In the genomic region with DNA sequence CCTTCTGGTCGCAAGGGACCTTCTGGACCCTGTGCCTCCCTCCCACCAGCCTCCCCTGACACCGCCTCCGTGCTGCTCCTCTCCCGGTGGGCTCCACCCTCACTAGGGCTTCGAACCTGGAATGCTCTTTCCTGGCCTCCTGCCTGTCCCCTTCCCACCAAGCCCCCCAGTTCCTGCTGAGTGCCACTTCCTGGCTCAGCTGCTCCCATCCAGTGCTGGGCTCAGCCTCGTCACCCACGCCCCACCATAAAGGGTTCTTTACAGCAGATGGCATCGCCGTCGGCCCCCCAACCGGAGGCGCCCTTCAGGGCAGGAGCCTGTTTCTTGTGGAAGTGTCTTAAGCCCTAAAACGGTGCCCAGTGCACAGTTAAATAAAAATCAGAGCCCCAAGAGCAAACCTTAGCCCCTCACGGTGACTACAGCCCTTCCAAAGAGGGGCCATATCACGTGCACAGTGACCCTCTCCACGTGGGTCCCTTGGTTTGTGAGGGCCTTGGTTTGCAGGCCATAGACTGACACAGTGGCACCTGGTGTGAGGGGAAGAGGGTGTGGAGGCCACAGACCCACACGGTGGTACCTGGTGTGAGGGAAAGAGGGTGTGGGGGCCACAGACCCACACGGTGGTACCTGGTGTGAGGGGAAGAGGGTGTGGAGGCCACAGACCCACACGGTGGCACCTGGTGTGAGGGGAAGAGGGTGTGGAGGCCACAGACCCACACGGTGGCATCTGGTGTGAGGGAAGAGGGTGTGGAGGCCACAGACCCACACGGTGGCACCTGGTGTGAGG, we compare ENCODE assay signal across 14 cellular contexts.
DNase-seq lines count a peak whose midpoint lies in the region; ATAC-seq and FAIRE-seq lines count a peak whose summit lies in the region.
"Had no signal": no experiment of that assay in that cellular context is flagged by ENCODE, and none has a peak within 500 bp of the region (broad histone marks: within the 10 kb centered on the region; RNA-seq: fewer than 3 reads in every experiment).

No MANE protein-coding gene starts in this region.

- DNase-seq in activated CD4-positive, alpha-beta T cell treated with anti-CD3 and anti-CD28 coated beads for 36 hours: peak; percentile 2
- DNase-seq in activated CD4-positive, alpha-beta T cell treated with anti-CD3 and anti-CD28 coated beads for 1 hour: no peak
- peak; percentile 6 for DNase-seq in activated T-helper 2 cell treated with anti-CD3 and anti-CD28 coated beads, Interferon-gamma antibody, Interleukin-2, Interleukin-4, amounts not matched to agents 10 μg/mL and 5 μg/mL and 100 μg/mL, durations not matched to agents 14 hours and 24 hours and 36 hours (ENCODE audit: low spot score)
- no peak for DNase-seq in memory B cell (ENCODE audit: low spot score in 2 of 2)
- DNase-seq in stimulated activated naive CD8-positive, alpha-beta T cell treated with anti-CD3 and anti-CD28 coated beads, Interleukin-15, amount 100 ng/mL, for 72 hours: peak in 1 of 2 donors; percentile 6
- no peak for DNase-seq in HTR-8/SVneo (ENCODE audit: insufficient read length, low spot score)
- DNase-seq in neuronal stem cell (ENCODE audit: low spot score): no peak
- no peak for DNase-seq in germinal center (ENCODE audit: low spot score)
- DNase-seq: NCI-H1417; NCI-H510A treated with DMSO at 0.1 percent for 48 hours; stimulated activated CD4-positive, alpha-beta T cell treated with anti-CD3 and anti-CD28 coated beads, Interleukin-4, amount 100 ng/mL, for 4 hours had no signal

- no peak overlapping the region for H3K23ac ChIP-seq in neuronal stem cell (ENCODE audit: low read depth, low read length, poor library complexity)

- no peak overlapping the region for H2BK120ac ChIP-seq in neuronal stem cell (ENCODE audit: low read depth, low read length)

- intact Hi-C loops in activated CD4-positive, alpha-beta T cell treated with anti-CD3 and anti-CD28 coated beads for 36 hours (cut with DNase I, micrococcal nuclease): no loop called here
- intact Hi-C loops in activated T-helper 2 cell treated with anti-CD3 and anti-CD28 coated beads, Interferon-gamma antibody, Interleukin-2, Interleukin-4, amounts not matched to agents 10 μg/mL and 5 μg/mL and 100 μg/mL, durations not matched to agents 14 hours and 24 hours and 36 hours (cut with micrococcal nuclease): no loop called here

- H3K79me1 ChIP-seq in neuronal stem cell (ENCODE audit: low read depth, low read length): peaks cover 2% of the 10 kb centered on the region

- no peaks in the 10 kb centered on the region for H3K27me3 ChIP-seq in neuronal stem cell (ENCODE audit: control insufficient read depth in 3 of 3, insufficient read depth in 3 of 3, low read depth in 1 of 3, low read length in 3 of 3)

- ATAC-seq in activated CD4-positive, alpha-beta T cell treated with anti-CD3 and anti-CD28 coated beads for 36 hours: no peak
- ATAC-seq in memory B cell (ENCODE audit: low read depth): no peak
- ATAC-seq in stimulated activated naive CD8-positive, alpha-beta T cell treated with anti-CD3 and anti-CD28 coated beads, Interleukin-15, amount 100 ng/mL, for 72 hours: no peak
- ATAC-seq: CD8-positive, alpha-beta T cell had no signal

- H3K14ac ChIP-seq in neuronal stem cell (ENCODE audit: low read length): no peak overlapping the region

- H2BK15ac ChIP-seq in neuronal stem cell (ENCODE audit: low read length): no peak overlapping the region

- no peaks in the 10 kb centered on the region for H3K27me3 Mint-ChIP-seq in activated CD4-positive, alpha-beta T cell treated with anti-CD3 and anti-CD28 coated beads for 36 hours
- H3K27me3 Mint-ChIP-seq in activated T-helper 2 cell treated with anti-CD3 and anti-CD28 coated beads, Interferon-gamma antibody, Interleukin-2, Interleukin-4, amounts not matched to agents 10 μg/mL and 5 μg/mL and 100 μg/mL, durations not matched to agents 14 hours and 24 hours and 36 hours (ENCODE audit: low read depth): no peaks in the 10 kb centered on the region
- H3K27me3 Mint-ChIP-seq in memory B cell: peaks cover 3% of the 10 kb centered on the region
- H3K27me3 Mint-ChIP-seq in stimulated activated naive CD8-positive, alpha-beta T cell treated with anti-CD3 and anti-CD28 coated beads, Interleukin-15, amount 100 ng/mL, for 72 hours: no peaks in the 10 kb centered on the region

- no peak overlapping the region for H3K4me2 ChIP-seq in neuronal stem cell (ENCODE audit: insufficient read depth, low read length, poor library complexity, severe bottlenecking)

- no peaks in the 10 kb centered on the region for H3K4me1 ChIP-seq in neuronal stem cell (ENCODE audit: control insufficient read depth in 2 of 2, insufficient read depth in 1 of 2, low read depth in 1 of 2, low read length in 2 of 2)

- H3K27ac Mint-ChIP-seq in activated CD4-positive, alpha-beta T cell treated with anti-CD3 and anti-CD28 coated beads for 36 hours: no peak overlapping the region
- peak overlapping the region; percentile 38 for H3K27ac Mint-ChIP-seq in activated T-helper 2 cell treated with anti-CD3 and anti-CD28 coated beads, Interferon-gamma antibody, Interleukin-2, Interleukin-4, amounts not matched to agents 10 μg/mL and 5 μg/mL and 100 μg/mL, durations not matched to agents 14 hours and 24 hours and 36 hours
- peak overlapping the region; percentile 85 for H3K27ac Mint-ChIP-seq in memory B cell
- H3K27ac Mint-ChIP-seq in stimulated activated naive CD8-positive, alpha-beta T cell treated with anti-CD3 and anti-CD28 coated beads, Interleukin-15, amount 100 ng/mL, for 72 hours: peak overlapping the region; percentile 73 to 88
- H3K27ac Mint-ChIP-seq: CD8-positive, alpha-beta T cell had no signal

- CTCF ChIA-PET in activated CD4-positive, alpha-beta T cell treated with anti-CD3 and anti-CD28 coated beads for 36 hours (lab: Charles Lee): interaction anchor here (0.5 kb wide), 1 partner anchor 68 kb away, joined by 3 read pairs; no protein-coding TSS in a partner anchor

- no peak for FAIRE-seq in HTR-8/SVneo (lab: Jason Lieb, UNC)
- FAIRE-seq: astrocyte had no signal

- no CpG with 5 or more reads among the region's 21 CpGs for WGBS in neuronal stem cell (ENCODE audit: extremely low coverage in 2 of 2, insufficient read length in 2 of 2, insufficient replicate concordance in 1 of 2), 2 donors

- no peak overlapping the region for H3K9ac ChIP-seq in neuronal stem cell (ENCODE audit: low read depth, low read length, poor library complexity)

- peaks cover 14% of the 10 kb centered on the region for H3K4me1 Mint-ChIP-seq in activated CD4-positive, alpha-beta T cell treated with anti-CD3 and anti-CD28 coated beads for 36 hours
- peaks cover 26% of the 10 kb centered on the region for H3K4me1 Mint-ChIP-seq in activated T-helper 2 cell treated with anti-CD3 and anti-CD28 coated beads, Interferon-gamma antibody, Interleukin-2, Interleukin-4, amounts not matched to agents 10 μg/mL and 5 μg/mL and 100 μg/mL, durations not matched to agents 14 hours and 24 hours and 36 hours (ENCODE audit: low read depth)
- peaks cover 12% of the 10 kb centered on the region for H3K4me1 Mint-ChIP-seq in memory B cell
- peaks cover 26% of the 10 kb centered on the region for H3K4me1 Mint-ChIP-seq in stimulated activated naive CD8-positive, alpha-beta T cell treated with anti-CD3 and anti-CD28 coated beads, Interleukin-15, amount 100 ng/mL, for 72 hours

- no peak overlapping the region for H3K4me3 Mint-ChIP-seq in activated CD4-positive, alpha-beta T cell treated with anti-CD3 and anti-CD28 coated beads for 36 hours
- H3K4me3 Mint-ChIP-seq in activated T-helper 2 cell treated with anti-CD3 and anti-CD28 coated beads, Interferon-gamma antibody, Interleukin-2, Interleukin-4, amounts not matched to agents 10 μg/mL and 5 μg/mL and 100 μg/mL, durations not matched to agents 14 hours and 24 hours and 36 hours (ENCODE audit: low read depth): no peak overlapping the region
- H3K4me3 Mint-ChIP-seq in memory B cell: no peak overlapping the region
- no peak overlapping the region for H3K4me3 Mint-ChIP-seq in stimulated activated naive CD8-positive, alpha-beta T cell treated with anti-CD3 and anti-CD28 coated beads, Interleukin-15, amount 100 ng/mL, for 72 hours
- H3K4me3 Mint-ChIP-seq: CD8-positive, alpha-beta T cell had no signal

- peak overlapping the region in 1 of 2 donors; percentile 25 for H3K4me3 ChIP-seq in neuronal stem cell (ENCODE audit: low read length in 2 of 2)

- H2BK5ac ChIP-seq in neuronal stem cell (ENCODE audit: low read length): no peak overlapping the region

- no peak overlapping the region for H2AK5ac ChIP-seq in neuronal stem cell (ENCODE audit: low read depth, low read length)

- no peaks in the 10 kb centered on the region for H3K36me3 Mint-ChIP-seq in activated CD4-positive, alpha-beta T cell treated with anti-CD3 and anti-CD28 coated beads for 36 hours (ENCODE audit: low read depth)
- H3K36me3 Mint-ChIP-seq in activated T-helper 2 cell treated with anti-CD3 and anti-CD28 coated beads, Interferon-gamma antibody, Interleukin-2, Interleukin-4, amounts not matched to agents 10 μg/mL and 5 μg/mL and 100 μg/mL, durations not matched to agents 14 hours and 24 hours and 36 hours (ENCODE audit: low read depth): peaks cover 7% of the 10 kb centered on the region
- H3K36me3 Mint-ChIP-seq in memory B cell: peaks cover 2% of the 10 kb centered on the region
- H3K36me3 Mint-ChIP-seq: CD8-positive, alpha-beta T cell had no signal

- no peak overlapping the region for H3K4ac ChIP-seq in neuronal stem cell (ENCODE audit: low read length)

- no peak overlapping the region for H2BK12ac ChIP-seq in neuronal stem cell (ENCODE audit: low read length)

- H3K27ac ChIP-seq in neuronal stem cell (replicated peaks; ENCODE audit: low read length): no peak overlapping the region
- H3K27ac ChIP-seq: 22Rv1 had no signal

- no peak overlapping the region for H2AFZ ChIP-seq in neuronal stem cell (ENCODE audit: low read length)

- H3K36me3 ChIP-seq in neuronal stem cell (replicated peaks in 1 of 2; ENCODE audit: control insufficient read depth in 2 of 2, insufficient read depth in 2 of 2, low read length in 2 of 2): no peaks in the 10 kb centered on the region

- no peak overlapping the region for H3K18ac ChIP-seq in neuronal stem cell (ENCODE audit: low read length)

- H3K9me3 Mint-ChIP-seq in activated CD4-positive, alpha-beta T cell treated with anti-CD3 and anti-CD28 coated beads for 36 hours (ENCODE audit: low read depth): no peaks in the 10 kb centered on the region
- peaks cover 13% of the 10 kb centered on the region for H3K9me3 Mint-ChIP-seq in activated T-helper 2 cell treated with anti-CD3 and anti-CD28 coated beads, Interferon-gamma antibody, Interleukin-2, Interleukin-4, amounts not matched to agents 10 μg/mL and 5 μg/mL and 100 μg/mL, durations not matched to agents 14 hours and 24 hours and 36 hours
- peaks cover 1% of the 10 kb centered on the region for H3K9me3 Mint-ChIP-seq in memory B cell
- H3K9me3 Mint-ChIP-seq in stimulated activated naive CD8-positive, alpha-beta T cell treated with anti-CD3 and anti-CD28 coated beads, Interleukin-15, amount 100 ng/mL, for 72 hours: peaks cover 0 to 4% of the 10 kb centered on the region in 2 donors

- no peak overlapping the region for H4K91ac ChIP-seq in neuronal stem cell (ENCODE audit: low read depth, low read length, poor library complexity)

- no peak overlapping the region for H4K8ac ChIP-seq in neuronal stem cell (ENCODE audit: low read depth, low read length)

- peaks cover 10 to 23% of the 10 kb centered on the region in 2 donors for H3K9me3 ChIP-seq in neuronal stem cell (replicated peaks in 1 of 2; ENCODE audit: control insufficient read depth in 2 of 2, insufficient read depth in 1 of 2, low read depth in 1 of 2, low read length in 2 of 2)

- POLR2A ChIA-PET in activated CD4-positive, alpha-beta T cell treated with anti-CD3 and anti-CD28 coated beads for 36 hours (lab: Charles Lee): no interaction called here

Comparison
In these comparisons a context has a peak if more than half of its experiments do, and no peak if none do; other contexts are left out.
1. DNase-seq: peak in activated CD4-positive, alpha-beta T cell treated with anti-CD3 and anti-CD28 coated beads for 36 hours (single experiment) and activated T-helper 2 cell treated with anti-CD3 and anti-CD28 coated beads, Interferon-gamma antibody, Interleukin-2, Interleukin-4, amounts not matched to agents 10 μg/mL and 5 μg/mL and 100 μg/mL, durations not matched to agents 14 hours and 24 hours and 36 hours (single experiment); none in activated CD4-positive, alpha-beta T cell treated with anti-CD3 and anti-CD28 coated beads for 1 hour (single experiment), memory B cell (0 of 2), HTR-8/SVneo (single experiment), neuronal stem cell (single experiment) and germinal center (single experiment).